18 cellular contexts compared by ENCODE assay signal in the genomic region with DNA sequence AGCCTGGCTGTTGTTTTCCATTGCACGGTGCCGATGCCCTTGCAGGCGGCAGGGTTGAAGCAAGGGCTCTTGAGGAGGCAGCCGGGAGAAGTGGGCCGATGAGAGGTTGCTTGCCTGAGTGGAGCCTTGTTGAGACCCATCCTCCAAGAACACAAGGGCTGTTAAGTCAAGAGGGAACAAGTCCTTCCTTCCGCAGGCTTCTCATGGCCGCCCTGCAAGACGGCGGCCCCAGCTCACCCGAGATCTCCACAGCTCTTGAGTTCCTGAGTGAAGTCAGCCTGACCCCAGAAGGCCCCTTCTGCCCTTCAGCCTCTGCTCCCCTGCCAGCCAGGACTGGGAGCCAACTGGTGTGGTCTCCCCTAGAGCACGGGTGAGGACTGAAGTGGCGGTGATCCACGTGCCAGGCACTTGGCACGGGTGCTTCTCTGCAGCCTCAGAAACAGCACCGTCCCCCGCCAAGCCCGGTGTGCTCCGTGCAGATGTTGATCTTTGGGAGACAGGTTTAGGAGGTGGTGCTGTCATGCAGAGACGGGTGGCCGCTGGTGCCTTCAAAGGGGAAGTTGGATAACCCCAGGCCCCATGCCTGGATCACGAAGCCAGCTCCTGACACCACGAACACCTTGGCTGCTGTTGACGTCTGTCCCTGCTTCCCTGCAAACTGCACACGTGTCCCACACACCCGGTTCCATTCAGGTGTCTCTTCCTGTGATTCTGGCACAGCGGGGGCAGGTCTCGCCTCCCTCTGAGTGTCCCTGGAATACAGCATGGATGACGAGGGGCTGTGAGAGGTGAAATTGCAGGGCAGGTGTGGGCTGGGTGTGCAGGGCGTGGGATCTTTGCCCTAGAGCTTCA.
DNase-seq lines count a peak whose midpoint lies in the region; ATAC-seq lines count a peak whose summit lies in the region.
"Had no signal": no experiment of that assay in that cellular context is flagged by ENCODE, and none has a peak within 500 bp of the region (broad histone marks: within the 10 kb centered on the region; RNA-seq: fewer than 3 reads in every experiment).

No MANE protein-coding gene starts in this region.

- peak overlapping the region; percentile 96 for H2BK15ac ChIP-seq in neuronal stem cell (ENCODE audit: low read length)

- H3K4me1 ChIP-seq in neuronal stem cell (ENCODE audit: control insufficient read depth in 2 of 2, insufficient read depth in 1 of 2, low read depth in 1 of 2, low read length in 2 of 2), result peaks cover 0 to 26% of the 10 kb centered on the region in 2 donors
- H3K4me1 ChIP-seq in aorta (ENCODE audit: control insufficient read depth in 1 of 2, insufficient read depth in 2 of 2, low read length in 2 of 2), result no peaks in the 10 kb centered on the region
- H3K4me1 ChIP-seq: BE2C, Peyer's patch had no signal

- H3K4me3 ChIP-seq in neuronal stem cell (ENCODE audit: low read length in 2 of 2), result no peak overlapping the region
- no peak overlapping the region for H3K4me3 ChIP-seq in aorta (ENCODE audit: low read length in 2 of 2)
- H3K4me3 ChIP-seq: K562, Peyer's patch had no signal

- H2BK12ac ChIP-seq in neuronal stem cell (ENCODE audit: low read length), result peak overlapping the region; percentile 92

- DNase-seq in DMS79 treated with DMSO at 0.1 percent for 48 hours (lab: John Stamatoyannopoulos, UW), result peak; percentile 85
- peak; percentile 3 for DNase-seq in MV-4-11 (lab: John Stamatoyannopoulos, UW)
- DNase-seq in head of caudate nucleus, result peak in 36 of 42 donors; percentile 21 to 81 (median 58)
- no peak for DNase-seq in neuronal stem cell (ENCODE audit: low spot score)
- DNase-seq in effector CD8-positive, alpha-beta T cell (lab: John Stamatoyannopoulos, UW), result no peak
- no peak for DNase-seq in aorta
- no peak for DNase-seq in NCI-H2196 (lab: John Stamatoyannopoulos, UW; ENCODE audit: unreplicated experiment)
- DNase-seq: BE2C; CD4-positive, alpha-beta memory T cell; EL; H7; NCI-H1105; NCI-H1930; NCI-H2227 treated with DMSO at 0.1 percent for 48 hours; NCI-H69; Peyer's patch; SHP77 treated with DMSO at 0.1 percent for 48 hours had no signal

- peak overlapping the region; percentile 81 for H3K18ac ChIP-seq in neuronal stem cell (ENCODE audit: low read length)

- H3K23ac ChIP-seq in neuronal stem cell (ENCODE audit: low read depth, low read length, poor library complexity), result peak overlapping the region; percentile 71

- H3K27ac ChIP-seq in neuronal stem cell (replicated peaks; ENCODE audit: low read length) (no peak overlapping the region), aorta (ENCODE audit: low read depth in 1 of 2, low read length in 2 of 2) (no peak overlapping the region)
- H3K27ac ChIP-seq: Peyer's patch had no signal

- H3K27me3 ChIP-seq in neuronal stem cell (ENCODE audit: control insufficient read depth in 3 of 3, insufficient read depth in 3 of 3, low read depth in 1 of 3, low read length in 3 of 3) (peaks cover 0 to 14% (median 0%) of the 10 kb centered on the region in 3 experiments), aorta (ENCODE audit: control insufficient read depth in 1 of 2, insufficient read depth in 2 of 2, low read length in 1 of 2) (no peaks in the 10 kb centered on the region)
- H3K27me3 ChIP-seq: BE2C, Peyer's patch had no signal

- peak overlapping the region; percentile 72 for H2BK5ac ChIP-seq in neuronal stem cell (ENCODE audit: low read length)

- H4K91ac ChIP-seq in neuronal stem cell (ENCODE audit: low read depth, low read length, poor library complexity), result peak overlapping the region; percentile 73

- peak overlapping the region; percentile 36 for H2BK120ac ChIP-seq in neuronal stem cell (ENCODE audit: low read depth, low read length)

- WGBS in neuronal stem cell (ENCODE audit: extremely low coverage in 2 of 2, insufficient read length in 2 of 2, insufficient replicate concordance in 1 of 2), 2 donors, result no CpG with 5 or more reads among the region's 29 CpGs
- WGBS in aorta, 2 donors, result 84 to 85% methylated on average over 29 of the region's 29 CpGs

- peak overlapping the region; percentile 77 for H3K14ac ChIP-seq in neuronal stem cell (ENCODE audit: low read length)

- no peak for ATAC-seq in aorta (ENCODE audit: low FRiP score)
- ATAC-seq: K562 had no signal

- H3K79me1 ChIP-seq in neuronal stem cell (ENCODE audit: low read depth, low read length), result no peaks in the 10 kb centered on the region

- H4K8ac ChIP-seq in neuronal stem cell (ENCODE audit: low read depth, low read length), result no peak overlapping the region

- no peak overlapping the region for H3K4me2 ChIP-seq in neuronal stem cell (ENCODE audit: insufficient read depth, low read length, poor library complexity, severe bottlenecking)

- H3K9ac ChIP-seq in neuronal stem cell (ENCODE audit: low read depth, low read length, poor library complexity), result no peak overlapping the region

- H3K4ac ChIP-seq in neuronal stem cell (ENCODE audit: low read length), result no peak overlapping the region

- peak overlapping the region; percentile 97 for H2AK5ac ChIP-seq in neuronal stem cell (ENCODE audit: low read depth, low read length)

- H2AFZ ChIP-seq in neuronal stem cell (ENCODE audit: low read length), result no peak overlapping the region

- intact Hi-C loops in head of caudate nucleus (cut with DNase I) (no loop called here), aorta (cut with DNase I) (no loop called here)

- H3K9me3 ChIP-seq in neuronal stem cell (replicated peaks in 1 of 2; ENCODE audit: control insufficient read depth in 2 of 2, insufficient read depth in 1 of 2, low read depth in 1 of 2, low read length in 2 of 2) (peaks cover 0 to 3% of the 10 kb centered on the region in 2 donors), aorta (ENCODE audit: control insufficient read depth, low read length) (no peaks in the 10 kb centered on the region)
- H3K9me3 ChIP-seq: BE2C, Peyer's patch had no signal

- H3K36me3 ChIP-seq in neuronal stem cell (replicated peaks in 1 of 2; ENCODE audit: control insufficient read depth in 2 of 2, insufficient read depth in 2 of 2, low read length in 2 of 2), result no peaks in the 10 kb centered on the region
- H3K36me3 ChIP-seq in aorta (ENCODE audit: control insufficient read depth in 1 of 2, insufficient read depth in 2 of 2, low read length in 1 of 2), result no peaks in the 10 kb centered on the region
- H3K36me3 ChIP-seq: BE2C, Peyer's patch had no signal

Comparison
In these comparisons a context has a peak if more than half of its experiments do, and no peak if none do; other contexts are left out.
1. DNase-seq: peak in DMS79 treated with DMSO at 0.1 percent for 48 hours (single experiment), MV-4-11 (single experiment) and head of caudate nucleus (36 of 42); none in neuronal stem cell (single experiment), effector CD8-positive, alpha-beta T cell (single experiment), aorta (0 of 2) and NCI-H2196 (single experiment).